ENCODE assay signal across 16 cellular contexts in genomic region chr13:99352351-99353271, GRCh38. TPM values are rescaled to one million over a fixed set of nuclear protein-coding genes. Genes with fewer than 3 reads are reported as not detected.
A peak's percentile ranks its signal among the peaks of the same experiment; 100 is the strongest.
DNase-seq lines count a peak whose midpoint lies in the region; ATAC-seq and TF ChIP-seq lines count a peak whose summit lies in the region.
"Had no signal": no experiment of that assay in that cellular context is flagged by ENCODE, and none has a peak within 500 bp of the region (broad histone marks: within the 10 kb centered on the region; RNA-seq: fewer than 3 reads in every experiment).

No MANE protein-coding gene starts in this region.

- peak overlapping the region; percentile 97 for H3K27ac ChIP-seq in CD4-positive, CD25-positive, alpha-beta regulatory T cell (ENCODE audit: insufficient read depth, low read length, poor library complexity, severe bottlenecking)
- H3K27ac ChIP-seq in HEK293 (ENCODE audit: extremely low read depth, low read depth, low read length) (no peak overlapping the region), mucosa of rectum (ENCODE audit: low read depth in 2 of 2, low read length in 2 of 2) (peak overlapping the region; percentile 3 to 38)
- H3K27ac ChIP-seq: breast epithelium, gastrocnemius medialis had no signal

- no peaks in the 10 kb centered on the region for H3K27me3 Mint-ChIP-seq in CD4-positive, CD25-positive, alpha-beta regulatory T cell
- no peaks in the 10 kb centered on the region for H3K27me3 Mint-ChIP-seq in activated T-helper 2 cell treated with anti-CD3 and anti-CD28 coated beads, Interferon-gamma antibody, Interleukin-2, Interleukin-4, amounts not matched to agents 10 μg/mL and 5 μg/mL and 100 μg/mL, durations not matched to agents 14 hours and 24 hours and 36 hours (ENCODE audit: low read depth)

- POLR2A ChIA-PET in HEK293 (lab: Yijun Ruan, JAX), result no interaction called here

- H3K9me3 ChIP-seq in CD4-positive, CD25-positive, alpha-beta regulatory T cell (ENCODE audit: control insufficient read depth in 2 of 2, low read length in 2 of 2), result no peaks in the 10 kb centered on the region
- H3K9me3 ChIP-seq in HEK293 (ENCODE audit: control insufficient read depth, insufficient read depth, low read depth, low read length), result no peaks in the 10 kb centered on the region
- no peaks in the 10 kb centered on the region for H3K9me3 ChIP-seq in mucosa of rectum (ENCODE audit: control insufficient read depth in 2 of 2, low read length in 2 of 2)
- no peaks in the 10 kb centered on the region for H3K9me3 ChIP-seq in MG63
- H3K9me3 ChIP-seq: breast epithelium, gastrocnemius medialis had no signal

- H3K27me3 ChIP-seq in CD4-positive, CD25-positive, alpha-beta regulatory T cell (ENCODE audit: control insufficient read depth, insufficient read depth, low read length), result no peaks in the 10 kb centered on the region
- H3K27me3 ChIP-seq in mucosa of rectum (ENCODE audit: control insufficient read depth in 2 of 2, insufficient read depth in 2 of 2, low read length in 2 of 2) (no peaks in the 10 kb centered on the region), MG63 (no peaks in the 10 kb centered on the region)
- H3K27me3 ChIP-seq: breast epithelium, gastrocnemius medialis had no signal

- CTCF ChIA-PET in HEK293 (lab: Yijun Ruan, JAX), result interaction anchor here (1.3 kb wide), 1 partner anchor 35 kb away, joined by 4 read pairs; no protein-coding TSS in a partner anchor

- no peaks in the 10 kb centered on the region for H3K9me3 Mint-ChIP-seq in CD4-positive, CD25-positive, alpha-beta regulatory T cell
- H3K9me3 Mint-ChIP-seq in activated T-helper 2 cell treated with anti-CD3 and anti-CD28 coated beads, Interferon-gamma antibody, Interleukin-2, Interleukin-4, amounts not matched to agents 10 μg/mL and 5 μg/mL and 100 μg/mL, durations not matched to agents 14 hours and 24 hours and 36 hours, result no peaks in the 10 kb centered on the region

- peak overlapping the region; percentile 57 to 65 (median 64) for H3K4me3 Mint-ChIP-seq in CD4-positive, CD25-positive, alpha-beta regulatory T cell
- H3K4me3 Mint-ChIP-seq in activated T-helper 2 cell treated with anti-CD3 and anti-CD28 coated beads, Interferon-gamma antibody, Interleukin-2, Interleukin-4, amounts not matched to agents 10 μg/mL and 5 μg/mL and 100 μg/mL, durations not matched to agents 14 hours and 24 hours and 36 hours (ENCODE audit: low read depth), result peak overlapping the region; percentile 65

- intact Hi-C loops in activated T-helper 2 cell treated with anti-CD3 and anti-CD28 coated beads, Interferon-gamma antibody, Interleukin-2, Interleukin-4, amounts not matched to agents 10 μg/mL and 5 μg/mL and 100 μg/mL, durations not matched to agents 14 hours and 24 hours and 36 hours (cut with micrococcal nuclease), result loop anchor here (1.0 to 2.0 kb wide), 5 partner anchors 29 to 138 kb away; partner anchors contain the start of gene GPR183

- peaks cover 73% of the 10 kb centered on the region for H3K4me1 ChIP-seq in CD4-positive, CD25-positive, alpha-beta regulatory T cell (ENCODE audit: control insufficient read depth, insufficient read depth, low read length, poor library complexity, severe bottlenecking)
- H3K4me1 ChIP-seq in HEK293 (ENCODE audit: control insufficient read depth, insufficient read depth, low read length) (no peaks in the 10 kb centered on the region), mucosa of rectum (ENCODE audit: control insufficient read depth in 2 of 2, insufficient read depth in 2 of 2, low read length in 2 of 2) (peaks cover 15 to 17% of the 10 kb centered on the region in 2 donors)

- no peak overlapping the region for H3K9ac ChIP-seq in mucosa of rectum (ENCODE audit: low read depth in 1 of 2, low read length in 2 of 2)

- peak overlapping the region; percentile 93 to 100 (median 99) for H3K27ac Mint-ChIP-seq in CD4-positive, CD25-positive, alpha-beta regulatory T cell
- peak overlapping the region; percentile 98 for H3K27ac Mint-ChIP-seq in activated T-helper 2 cell treated with anti-CD3 and anti-CD28 coated beads, Interferon-gamma antibody, Interleukin-2, Interleukin-4, amounts not matched to agents 10 μg/mL and 5 μg/mL and 100 μg/mL, durations not matched to agents 14 hours and 24 hours and 36 hours

- TF ChIP-seq CTCF in HEK293 (tag by site-specific recombination; IDR thresholded peaks at IDR 0.05), result no peak

- no peak for ATAC-seq in CD4-positive, CD25-positive, alpha-beta regulatory T cell (ENCODE audit: low read depth in 2 of 2)
- ATAC-seq in GM21528 (IDR thresholded peaks at IDR 0.05; ENCODE audit: low FRiP score, unreplicated experiment) (no peak), HG02840 (IDR thresholded peaks at IDR 0.05; ENCODE audit: low FRiP score, unreplicated experiment) (no peak)
- ATAC-seq: gastrocnemius medialis had no signal

- peaks cover 40% of the 10 kb centered on the region for H3K36me3 Mint-ChIP-seq in CD4-positive, CD25-positive, alpha-beta regulatory T cell
- peaks cover 65% of the 10 kb centered on the region for H3K36me3 Mint-ChIP-seq in activated T-helper 2 cell treated with anti-CD3 and anti-CD28 coated beads, Interferon-gamma antibody, Interleukin-2, Interleukin-4, amounts not matched to agents 10 μg/mL and 5 μg/mL and 100 μg/mL, durations not matched to agents 14 hours and 24 hours and 36 hours (ENCODE audit: low read depth)

- peaks cover 24 to 95% (median 77%) of the 10 kb centered on the region in 4 donors for H3K4me1 Mint-ChIP-seq in CD4-positive, CD25-positive, alpha-beta regulatory T cell
- H3K4me1 Mint-ChIP-seq in activated T-helper 2 cell treated with anti-CD3 and anti-CD28 coated beads, Interferon-gamma antibody, Interleukin-2, Interleukin-4, amounts not matched to agents 10 μg/mL and 5 μg/mL and 100 μg/mL, durations not matched to agents 14 hours and 24 hours and 36 hours (ENCODE audit: low read depth), result peaks cover 80% of the 10 kb centered on the region

- peaks cover 21% of the 10 kb centered on the region for H3K36me3 ChIP-seq in CD4-positive, CD25-positive, alpha-beta regulatory T cell (ENCODE audit: control insufficient read depth, insufficient read depth, low read length)
- peaks cover 0 to 21% of the 10 kb centered on the region in 2 experiments; a peak in 1 of 3 replicates for H3K36me3 ChIP-seq in HEK293 (ENCODE audit: control insufficient read depth in 2 of 2, insufficient read depth in 1 of 2, low read length in 2 of 2)
- H3K36me3 ChIP-seq in mucosa of rectum (ENCODE audit: control insufficient read depth in 2 of 2, insufficient read depth in 2 of 2, low read length in 2 of 2), result peaks cover 35 to 40% of the 10 kb centered on the region in 2 donors
- H3K36me3 ChIP-seq in MG63, result no peaks in the 10 kb centered on the region; the same call in none of the 2 replicates
- H3K36me3 ChIP-seq: breast epithelium had no signal

- DNase-seq in CD4-positive, CD25-positive, alpha-beta regulatory T cell, result no peak
- no peak for DNase-seq in activated T-helper 2 cell treated with anti-CD3 and anti-CD28 coated beads, Interferon-gamma antibody, Interleukin-2, Interleukin-4, amounts not matched to agents 10 μg/mL and 5 μg/mL and 100 μg/mL, durations not matched to agents 14 hours and 24 hours and 36 hours (ENCODE audit: low spot score)
- no peak for DNase-seq in MG63
- no peak for DNase-seq in kidney glomerular epithelial cell (lab: John Stamatoyannopoulos, UW)
- DNase-seq: gastrocnemius medialis, midbrain, NCI-H2107, NCI-H82, posterior cingulate gyrus, Right ventricle myocardium superior had no signal

- peak overlapping the region; percentile 68 for H3K4me3 ChIP-seq in CD4-positive, CD25-positive, alpha-beta regulatory T cell (ENCODE audit: low read depth, low read length)
- no peak overlapping the region for H3K4me3 ChIP-seq in HEK293 (ENCODE audit: low read depth, low read length)
- no peak overlapping the region for H3K4me3 ChIP-seq in mucosa of rectum (ENCODE audit: low read length in 2 of 2)
- no peak overlapping the region for H3K4me3 ChIP-seq in MG63
- H3K4me3 ChIP-seq: breast epithelium, gastrocnemius medialis had no signal

TF ChIP-seq in HEK293, 187 proteins besides CTCF, POLR2A, EP300 and RAD21:
- TF ChIP-seq ZNF514 (tag by site-specific recombination; IDR thresholded peaks at IDR 0.05) (no peak), PRDM1 (tag by site-specific recombination; IDR thresholded peaks at IDR 0.05) (peak; percentile 58)
TF ChIP-seq in HEK293: peak in this region for 1.

RNA-seq across cellular contexts. Expression of gene GPR183, which starts 45.4 kb away (rescaled TPM):
- 206 TPM for total RNA-seq in CD4-positive, CD25-positive, alpha-beta regulatory T cell
- 100 to 1,000 TPM; 262 to 418 (median 324) TPM for polyA plus RNA-seq in CD4-positive, CD25-positive, alpha-beta regulatory T cell
- total RNA-seq in activated T-helper 2 cell treated with anti-CD3 and anti-CD28 coated beads, Interferon-gamma antibody, Interleukin-2, Interleukin-4, amounts not matched to agents 10 μg/mL and 5 μg/mL and 100 μg/mL, durations not matched to agents 14 hours and 24 hours and 36 hours, result 143 and 147 TPM in 2 replicates
- total RNA-seq in MG63 (2014; rRNA removed; shearing (Covaris generic); ENCODE audit: low replicate concordance), result not detected in 2 replicates
- total RNA-seq: MCF 10A had no signal

Comparison
In these comparisons a context has a peak if more than half of its experiments do, and no peak if none do; other contexts are left out.
1. RNA of gene GPR183, which starts 45.4 kb away (total RNA-seq): 206 TPM in CD4-positive, CD25-positive, alpha-beta regulatory T cell (single experiment) and 143 to 147 TPM in activated T-helper 2 cell treated with anti-CD3 and anti-CD28 coated beads, Interferon-gamma antibody, Interleukin-2, Interleukin-4, amounts not matched to agents 10 μg/mL and 5 μg/mL and 100 μg/mL, durations not matched to agents 14 hours and 24 hours and 36 hours; not detected in MG63; every median in the first group is over 100 times any median in the second.